ENCODE assay signal across 15 cellular contexts in the genomic region with DNA sequence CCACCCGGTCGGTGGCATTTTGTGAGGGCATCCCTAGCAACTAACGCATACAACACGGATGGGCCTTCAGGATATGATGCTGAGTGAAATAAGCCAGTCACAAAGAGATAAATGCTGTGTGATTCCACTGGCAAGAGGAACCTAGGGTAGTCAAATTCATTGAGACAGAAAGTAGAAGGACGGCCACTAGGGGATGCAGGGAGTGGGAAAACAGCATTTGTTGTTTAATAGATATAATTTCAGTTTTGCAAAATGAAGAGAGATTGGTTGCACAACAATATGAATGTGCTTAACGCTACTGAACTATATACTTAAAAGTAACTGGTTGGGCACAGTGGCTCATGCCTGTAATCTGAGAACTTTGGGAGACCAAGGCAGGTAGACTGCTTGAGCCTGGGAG.
DNase-seq lines count a peak whose midpoint lies in the region; ATAC-seq and TF ChIP-seq lines count a peak whose summit lies in the region.
"Had no signal": no experiment of that assay in that cellular context is flagged by ENCODE, and none has a peak within 500 bp of the region (broad histone marks: within the 10 kb centered on the region; RNA-seq: fewer than 3 reads in every experiment).

No MANE protein-coding gene starts in this region.

- H3K4me3 Mint-ChIP-seq in progenitor cell of endocrine pancreas (ENCODE audit: low read depth) = no peak overlapping the region
- H3K4me3 Mint-ChIP-seq: activated naive CD4-positive, alpha-beta T cell treated with anti-CD3 and anti-CD28 coated beads, Interleukin-2, amount 50 U/mL, for 24 hours; stimulated activated effector memory CD8-positive, alpha-beta T cell treated with anti-CD3 and anti-CD28 coated beads, Interleukin-12 subunit alpha, Interleukin-12 subunit beta, amount 100 ng/mL, for 72 hours had no signal

- no peaks in the 10 kb centered on the region for H3K36me3 Mint-ChIP-seq in progenitor cell of endocrine pancreas (ENCODE audit: insufficient read depth)
- H3K36me3 Mint-ChIP-seq: stimulated activated effector memory CD8-positive, alpha-beta T cell treated with anti-CD3 and anti-CD28 coated beads, Interleukin-12 subunit alpha, Interleukin-12 subunit beta, amount 100 ng/mL, for 72 hours had no signal

- H3K27me3 Mint-ChIP-seq in progenitor cell of endocrine pancreas = peaks cover 22% of the 10 kb centered on the region
- H3K27me3 Mint-ChIP-seq: activated naive CD4-positive, alpha-beta T cell treated with anti-CD3 and anti-CD28 coated beads, Interleukin-2, amount 50 U/mL, for 24 hours had no signal

- H3F3A ChIP-seq in Loucy (ENCODE audit: low read depth) = no peaks in the 10 kb centered on the region

- no peak overlapping the region for H4K8ac ChIP-seq in mesenchymal stem cell (ENCODE audit: low read length)

- H3K27ac Mint-ChIP-seq in progenitor cell of endocrine pancreas = no peak overlapping the region
- H3K27ac Mint-ChIP-seq: activated naive CD4-positive, alpha-beta T cell treated with anti-CD3 and anti-CD28 coated beads, Interleukin-2, amount 50 U/mL, for 24 hours; stimulated activated effector memory CD8-positive, alpha-beta T cell treated with anti-CD3 and anti-CD28 coated beads, Interleukin-12 subunit alpha, Interleukin-12 subunit beta, amount 100 ng/mL, for 72 hours had no signal

- H3K4ac ChIP-seq in mesenchymal stem cell (ENCODE audit: low read depth in 1 of 2, low read length in 2 of 2) = no peak overlapping the region

- peaks cover 4% of the 10 kb centered on the region for H3K4me1 Mint-ChIP-seq in progenitor cell of endocrine pancreas (ENCODE audit: low read depth)
- H3K4me1 Mint-ChIP-seq: activated naive CD4-positive, alpha-beta T cell treated with anti-CD3 and anti-CD28 coated beads, Interleukin-2, amount 50 U/mL, for 24 hours; stimulated activated effector memory CD8-positive, alpha-beta T cell treated with anti-CD3 and anti-CD28 coated beads, Interleukin-12 subunit alpha, Interleukin-12 subunit beta, amount 100 ng/mL, for 72 hours had no signal

- H2BK120ac ChIP-seq in mesenchymal stem cell (ENCODE audit: low read depth, low read length) = no peak overlapping the region

- H2BK15ac ChIP-seq in mesenchymal stem cell (ENCODE audit: low read depth, poor library complexity, severe bottlenecking) = no peak overlapping the region

- peak; percentile 30 for TF ChIP-seq CTCF in GM06990 (IDR thresholded peaks at IDR 0.05; ENCODE audit: insufficient read depth, low read length, poor library complexity, severe bottlenecking)
- peak; percentile 36 for TF ChIP-seq CTCF in Loucy (conservative IDR thresholded peaks at IDR 0.05; ENCODE audit: low read length)
- TF ChIP-seq CTCF in choroid plexus epithelial cell (conservative IDR thresholded peaks at IDR 0.05; ENCODE audit: low read depth, low read length) = peak; percentile 37
- peak; percentile 20 for TF ChIP-seq CTCF in progenitor cell of endocrine pancreas (IDR thresholded peaks at IDR 0.05; ENCODE audit: unreplicated experiment)

- H2AFZ ChIP-seq in Loucy (ENCODE audit: low read length) = no peak overlapping the region
- H2AFZ ChIP-seq in mesenchymal stem cell (ENCODE audit: low read depth, low read length) = no peak overlapping the region

- no peak overlapping the region for H3K23ac ChIP-seq in mesenchymal stem cell (ENCODE audit: low read length in 2 of 2)

- no peaks in the 10 kb centered on the region for H4K20me1 ChIP-seq in Loucy (ENCODE audit: insufficient read depth, low read length, poor library complexity, severe bottlenecking)

- no peaks in the 10 kb centered on the region for H3K9me2 ChIP-seq in Loucy (replicated peaks; ENCODE audit: low read depth, low read length)

- no peaks in the 10 kb centered on the region for H3K79me2 ChIP-seq in Loucy (ENCODE audit: insufficient read depth, low read length)

- H3K27me3 ChIP-seq in GM06990 (replicated peaks; ENCODE audit: control insufficient read depth, insufficient read depth, low read length) = no peaks in the 10 kb centered on the region
- no peaks in the 10 kb centered on the region for H3K27me3 ChIP-seq in Loucy (ENCODE audit: insufficient read depth, low read length, poor library complexity, severe bottlenecking)
- no peaks in the 10 kb centered on the region for H3K27me3 ChIP-seq in mesenchymal stem cell (ENCODE audit: control insufficient read depth in 1 of 2, insufficient read depth in 1 of 2, low read length in 2 of 2)
- H3K27me3 ChIP-seq: foreskin keratinocyte, pancreas had no signal

- no peaks in the 10 kb centered on the region for H3K9me3 ChIP-seq in Loucy (ENCODE audit: insufficient read depth, low read depth, low read length)
- H3K9me3 ChIP-seq in mesenchymal stem cell (ENCODE audit: control insufficient read depth, low read length) = no peaks in the 10 kb centered on the region
- H3K9me3 ChIP-seq: pancreas had no signal

- peaks cover 17% of the 10 kb centered on the region for H3K9me3 Mint-ChIP-seq in progenitor cell of endocrine pancreas (ENCODE audit: low read depth)
- H3K9me3 Mint-ChIP-seq: activated naive CD4-positive, alpha-beta T cell treated with anti-CD3 and anti-CD28 coated beads, Interleukin-2, amount 50 U/mL, for 24 hours; stimulated activated effector memory CD8-positive, alpha-beta T cell treated with anti-CD3 and anti-CD28 coated beads, Interleukin-12 subunit alpha, Interleukin-12 subunit beta, amount 100 ng/mL, for 72 hours had no signal

- no peak overlapping the region for H2BK12ac ChIP-seq in mesenchymal stem cell (ENCODE audit: low read length in 2 of 2)

- H3K14ac ChIP-seq in mesenchymal stem cell (ENCODE audit: low read length in 2 of 2) = no peak overlapping the region

- H3K4me3 ChIP-seq in GM06990 (replicated peaks; ENCODE audit: low read depth, low read length) = no peak overlapping the region
- no peak overlapping the region for H3K4me3 ChIP-seq in Loucy (ENCODE audit: low read length, poor library complexity, severe bottlenecking)
- no peak overlapping the region for H3K4me3 ChIP-seq in choroid plexus epithelial cell (ENCODE audit: low read depth, low read length)
- H3K4me3 ChIP-seq in mesenchymal stem cell (ENCODE audit: insufficient read depth in 1 of 2, low read depth in 1 of 2, low read length in 2 of 2) = no peak overlapping the region
- H3K4me3 ChIP-seq: pancreas had no signal

- H3K9ac ChIP-seq in Loucy (ENCODE audit: low read depth, low read length, poor library complexity, severe bottlenecking) (no peak overlapping the region), mesenchymal stem cell (ENCODE audit: low read length) (no peak overlapping the region)

- ATAC-seq in GM21390 (IDR thresholded peaks at IDR 0.05; ENCODE audit: unreplicated experiment) = no peak
- ATAC-seq: foreskin keratinocyte; pancreas; sciatic nerve; stimulated activated effector memory CD8-positive, alpha-beta T cell treated with anti-CD3 and anti-CD28 coated beads, Interleukin-12 subunit alpha, Interleukin-12 subunit beta, amount 100 ng/mL, for 72 hours had no signal

- peaks cover 19% of the 10 kb centered on the region for H3K79me1 ChIP-seq in mesenchymal stem cell (replicated peaks; ENCODE audit: low read length, poor library complexity, severe bottlenecking)

- DNase-seq in GM06990 (ENCODE audit: extremely low read depth, insufficient read length) = no peak
- no peak for DNase-seq in choroid plexus epithelial cell (ENCODE audit: low read depth)
- no peak for DNase-seq in progenitor cell of endocrine pancreas (ENCODE audit: low spot score, unreplicated experiment)
- no peak for DNase-seq in NCI-H128 (lab: John Stamatoyannopoulos, UW; ENCODE audit: unreplicated experiment)
- no peak for DNase-seq in mesenchymal stem cell
- DNase-seq: activated CD4-positive, alpha-beta T cell treated with anti-CD3 and anti-CD28 coated beads for 1 hour; foreskin keratinocyte; NCI-H1436 treated with DMSO at 0.1 percent for 48 hours; NCI-H524 treated with DMSO at 0.1 percent for 48 hours; pancreas had no signal

- no peak overlapping the region for H4K91ac ChIP-seq in mesenchymal stem cell (ENCODE audit: low read length)

- no peak overlapping the region for H3K27ac ChIP-seq in mesenchymal stem cell (ENCODE audit: low read length, poor library complexity, severe bottlenecking)
- H3K27ac ChIP-seq: foreskin keratinocyte, pancreas had no signal

- H3K4me2 ChIP-seq in Loucy (ENCODE audit: low read depth, low read length, poor library complexity, severe bottlenecking) (no peak overlapping the region), mesenchymal stem cell (ENCODE audit: low read length, poor library complexity, severe bottlenecking) (no peak overlapping the region)

- H3K18ac ChIP-seq in mesenchymal stem cell (ENCODE audit: low read depth in 1 of 2, low read length in 2 of 2) = peak overlapping the region in 1 of 2 experiments; percentile 1

- H3K4me1 ChIP-seq in Loucy (ENCODE audit: insufficient read depth, low read length, poor library complexity, severe bottlenecking) = no peaks in the 10 kb centered on the region
- no peaks in the 10 kb centered on the region for H3K4me1 ChIP-seq in mesenchymal stem cell (ENCODE audit: control insufficient read depth, insufficient read depth, low read depth, low read length)
- H3K4me1 ChIP-seq: foreskin keratinocyte, pancreas had no signal

- WGBS in mesenchymal stem cell = 90% methylated on average over 6 of the region's 6 CpGs

- no peak overlapping the region for H2BK5ac ChIP-seq in mesenchymal stem cell (ENCODE audit: low read depth, low read length, poor library complexity, severe bottlenecking)

- no peak overlapping the region for H2AK5ac ChIP-seq in mesenchymal stem cell (ENCODE audit: low read length, severe bottlenecking)

- H3K36me3 ChIP-seq in GM06990 (ENCODE audit: control insufficient read depth, insufficient read depth, low read length) (no peaks in the 10 kb centered on the region), Loucy (ENCODE audit: insufficient read depth, low read length) (no peaks in the 10 kb centered on the region), mesenchymal stem cell (ENCODE audit: control insufficient read depth in 1 of 2, insufficient read depth in 2 of 2, low read depth in 1 of 2, low read length in 2 of 2) (peaks cover 0 to 3% of the 10 kb centered on the region in 2 experiments)
- H3K36me3 ChIP-seq: pancreas had no signal
